12 cellular contexts compared by ENCODE assay signal in the genomic region with DNA sequence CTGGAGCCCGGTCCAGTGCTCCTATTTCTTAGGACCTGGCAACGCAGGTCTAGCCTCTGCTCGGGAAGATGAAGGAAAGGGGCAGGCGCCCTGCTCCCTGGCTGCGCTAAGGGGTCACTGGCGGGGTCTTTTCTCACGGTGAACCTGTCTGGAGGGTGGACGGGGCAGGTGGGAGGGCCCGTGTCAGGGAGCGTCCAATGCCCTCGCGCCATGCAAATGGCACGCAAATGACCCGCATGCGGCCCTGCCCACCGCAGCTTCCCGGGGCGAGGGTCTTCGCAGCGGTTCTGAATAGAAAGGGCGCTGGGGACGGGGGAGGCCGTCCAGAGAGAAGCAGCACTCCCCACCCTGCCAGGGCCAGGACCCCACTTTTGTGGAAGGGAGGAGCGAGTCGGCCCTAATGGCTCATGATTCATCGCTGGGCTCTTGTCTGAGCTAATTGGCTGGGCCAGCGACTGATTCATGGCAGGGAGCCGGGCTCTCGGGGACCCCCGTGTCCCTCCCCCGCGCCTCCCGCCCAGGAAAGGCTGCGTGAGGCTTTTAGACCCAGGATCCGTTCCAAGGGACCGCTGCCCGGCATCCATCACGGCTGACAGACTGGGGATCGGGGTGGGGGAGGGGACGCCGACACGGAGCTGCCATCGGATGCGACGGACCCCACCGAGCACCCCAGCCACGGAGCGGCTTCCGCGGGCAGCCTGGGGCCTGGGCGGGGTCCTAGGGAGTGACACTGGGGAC. TPM values are rescaled to one million over a fixed set of nuclear protein-coding genes. Genes with fewer than 3 reads are reported as not detected.
DNase-seq lines count a peak whose midpoint lies in the region; ATAC-seq and TF ChIP-seq lines count a peak whose summit lies in the region.
"Had no signal": no experiment of that assay in that cellular context is flagged by ENCODE, and none has a peak within 500 bp of the region (broad histone marks: within the 10 kb centered on the region; RNA-seq: fewer than 3 reads in every experiment).

No MANE protein-coding gene starts in this region.

- no peak for TF ChIP-seq POLR2A in suprapubic skin (IDR thresholded peaks at IDR 0.05)

- peak; percentile 45 for DNase-seq in NCI-H82 (lab: John Stamatoyannopoulos, UW)
- no peak for DNase-seq in NCI-H82 treated with DMSO at 0.1 percent for 48 hours (lab: John Stamatoyannopoulos, UW; ENCODE audit: unreplicated experiment)
- DNase-seq in amniotic epithelial cell (ENCODE audit: low read depth), result peak; percentile 13
- DNase-seq in psoas muscle, result peak; percentile 46 to 69
- DNase-seq in cortex of kidney (lab: John Stamatoyannopoulos, UW), result no peak
- DNase-seq in suprapubic skin (ENCODE audit: low spot score in 2 of 2), result no peak
- DNase-seq: erythroblast, mammary epithelial cell, NCI-H1105 treated with DMSO at 0.1 percent for 48 hours had no signal

- H3K9me3 ChIP-seq in psoas muscle, result no peaks in the 10 kb centered on the region
- H3K9me3 ChIP-seq in suprapubic skin, result no peaks in the 10 kb centered on the region

- H3K36me3 ChIP-seq in psoas muscle (ENCODE audit: insufficient read depth in 1 of 2, low read depth in 1 of 2) (no peaks in the 10 kb centered on the region), suprapubic skin (no peaks in the 10 kb centered on the region)

- WGBS in psoas muscle, 3 donors, result 25 to 29% (median 26%) methylated on average over 48 to 51 of the region's 51 CpGs
- 21% methylated on average over 36 of the region's 51 CpGs for WGBS in suprapubic skin

- H3K4me1 ChIP-seq in psoas muscle (peaks cover 20% of the 10 kb centered on the region), suprapubic skin (peaks cover 17% of the 10 kb centered on the region)

- H3K4me3 ChIP-seq in iPS-11a (ENCODE audit: low read depth, low read length), result peak overlapping the region; percentile 25
- peak overlapping the region; percentile 34 for H3K4me3 ChIP-seq in psoas muscle
- H3K4me3 ChIP-seq in suprapubic skin, result no peak overlapping the region
- H3K4me3 ChIP-seq: skin epidermis had no signal

- ATAC-seq in psoas muscle, result peak in 2 of 4 donors; percentile 18 to 47
- no peak for ATAC-seq in GM21526 (IDR thresholded peaks at IDR 0.05; ENCODE audit: low FRiP score, unreplicated experiment)

- H3K27ac ChIP-seq in psoas muscle (no peak overlapping the region), suprapubic skin (no peak overlapping the region)

- intact Hi-C loops in psoas muscle (cut with DNase I), result loop anchor here in 1 of 2 donors (5.0 kb wide), 1 partner anchor 33 kb away; no protein-coding TSS in a partner anchor

- TF ChIP-seq EP300 in suprapubic skin (IDR thresholded peaks at IDR 0.05), result no peak

- TF ChIP-seq CTCF in psoas muscle (IDR thresholded peaks at IDR 0.05), result no peak
- TF ChIP-seq CTCF in suprapubic skin (IDR thresholded peaks at IDR 0.05), result no peak

- H3K27me3 ChIP-seq in psoas muscle (ENCODE audit: insufficient read depth in 3 of 3, low read length in 2 of 3), result peaks cover 0 to 4% (median 0%) of the 10 kb centered on the region in 3 donors
- peaks cover 43% of the 10 kb centered on the region for H3K27me3 ChIP-seq in suprapubic skin

RNA-seq across cellular contexts. Expression of a gene that starts 25.1 kb away (rescaled TPM):
- 10 to 100 TPM in 1 of 4 donors, 1 to 10 TPM in 3; 1.6 to 13.5 (median 3.7) TPM for total RNA-seq in psoas muscle
- 1 to 10 TPM in 1 of 3 donors, under 1 TPM in 2; 0.74 to 5.1 (median 0.77) TPM for polyA plus RNA-seq in psoas muscle
- 10 to 100 TPM; 18.1 to 26.8 (median 22.0) TPM for total RNA-seq in suprapubic skin

RNA-seq across cellular contexts. Expression of a gene that starts 55.3 kb away (rescaled TPM):
- total RNA-seq in psoas muscle, result 100 to 1,000 TPM; 134 to 209 (median 168) TPM
- polyA plus RNA-seq in psoas muscle, result 100 to 1,000 TPM; 175 to 364 (median 210) TPM
- 10 to 100 TPM; 63.8 to 92.5 (median 86.4) TPM for total RNA-seq in suprapubic skin

Comparison
In these comparisons a context has a peak if more than half of its experiments do, and no peak if none do; other contexts are left out.
1. DNase-seq: peak in NCI-H82 (single experiment), amniotic epithelial cell (single experiment) and psoas muscle (2 of 2); none in NCI-H82 treated with DMSO at 0.1 percent for 48 hours (single experiment), cortex of kidney (single experiment) and suprapubic skin (0 of 2).